In genomic region chr12:89634508-89634907, GRCh38 we compare ENCODE assay signal across 29 cellular contexts.
"Had no signal": no experiment of that assay in that cellular context is flagged by ENCODE, and none has a peak within 500 bp of the region (broad histone marks: within the 10 kb centered on the region; RNA-seq: fewer than 3 reads in every experiment).

No MANE protein-coding gene starts in this region.

- H3K27ac Mint-ChIP-seq: natural killer cell treated with Interleukin-12 subunit alpha and Interleukin-12 subunit beta and Interleukin-15 and Interleukin-18, amount 100 ng/mL, for 72 hours; nephron progenitor cell; stimulated activated naive CD8-positive, alpha-beta T cell treated with anti-CD3 and anti-CD28 coated beads, Interleukin-15, Interleukin-2, amounts not matched to agents 100 ng/mL and 50 ng/mL, for 24 hours had no signal

- H3K4me2 ChIP-seq: smooth muscle cell had no signal

- H3K4me3 ChIP-seq: pancreas, psoas muscle, skin epidermis, smooth muscle cell, spleen, stomach, thoracic aorta, thyroid gland, tibial nerve, upper lobe of left lung, vagina had no signal

- H3K9me3 Mint-ChIP-seq: naive thymus-derived CD8-positive, alpha-beta T cell; natural killer cell treated with Interleukin-12 subunit alpha and Interleukin-12 subunit beta and Interleukin-15 and Interleukin-18, amount 100 ng/mL, for 72 hours; nephron progenitor cell; neural crest cell; stimulated activated naive B cell treated with anti-CD40 and anti-IgM and Interleukin-4, amounts not matched to agents 10 μg/mL and 1 μg/mL and 100 μg/mL, for 72 hours; stimulated activated naive CD8-positive, alpha-beta T cell treated with anti-CD3 and anti-CD28 coated beads, Interleukin-15, Interleukin-2, amounts not matched to agents 100 ng/mL and 50 ng/mL, for 24 hours had no signal

- H3K4me1 Mint-ChIP-seq: nephron progenitor cell, neural crest cell had no signal

- H3K27me3 ChIP-seq: neutrophil, pancreas, spleen, stomach, thyroid gland, tibial nerve, upper lobe of left lung, vagina had no signal

- ATAC-seq: naive thymus-derived CD8-positive, alpha-beta T cell; natural killer cell treated with Interleukin-12 subunit alpha and Interleukin-12 subunit beta and Interleukin-15 and Interleukin-18, amount 100 ng/mL, for 72 hours; pancreas; psoas muscle; right cardiac atrium; sciatic nerve; stimulated activated naive B cell treated with anti-CD40 and anti-IgM and Interleukin-4, amounts not matched to agents 10 μg/mL and 1 μg/mL and 100 μg/mL, for 72 hours had no signal

- H3K4me3 Mint-ChIP-seq: naive thymus-derived CD8-positive, alpha-beta T cell; nephron progenitor cell; neural crest cell; stimulated activated naive B cell treated with anti-CD40 and anti-IgM and Interleukin-4, amounts not matched to agents 10 μg/mL and 1 μg/mL and 100 μg/mL, for 72 hours; stimulated activated naive CD8-positive, alpha-beta T cell treated with anti-CD3 and anti-CD28 coated beads, Interleukin-15, Interleukin-2, amounts not matched to agents 100 ng/mL and 50 ng/mL, for 24 hours had no signal

- H3K27ac ChIP-seq: neutrophil, pancreas, psoas muscle, skin epidermis, spleen, stomach, thoracic aorta, thyroid gland, tibial nerve, upper lobe of left lung, vagina had no signal

- H3K36me3 ChIP-seq: pancreas, thoracic aorta had no signal

- H3K4me1 ChIP-seq: psoas muscle, spleen, thyroid gland, tibial nerve, upper lobe of left lung had no signal

- FAIRE-seq: pancreas, urothelium cell line had no signal

- H3K9me3 ChIP-seq: neutrophil, pancreas, psoas muscle, spleen, stomach, thoracic aorta, thyroid gland, tibial nerve, upper lobe of left lung, vagina had no signal

- DNase-seq: naive thymus-derived CD8-positive, alpha-beta T cell; nephron progenitor cell; nucleus accumbens; pancreas; psoas muscle; right cardiac atrium; spleen; stimulated activated CD4-positive, alpha-beta T cell treated with anti-CD3 and anti-CD28 coated beads, Interleukin-12 subunit alpha, Interleukin-12 subunit beta, amount 100 ng/mL, for 4 hours; stimulated activated CD4-positive, alpha-beta T cell treated with anti-CD3 and anti-CD28 coated beads, Interleukin-1b, Interleukin-23, amount 100 ng/mL, for 48 hours; stimulated activated CD4-positive, alpha-beta T cell treated with anti-CD3 and anti-CD28 coated beads, Interleukin-4, amount 100 ng/mL, for 1 hour; stimulated activated CD4-positive, alpha-beta T cell treated with anti-CD3 and anti-CD28 coated beads, Interleukin-4, amount 100 ng/mL, for 4 hours; stimulated activated CD8-positive, alpha-beta memory T cell treated with anti-CD3 and anti-CD28 coated beads, Interleukin-4, amount 100 ng/mL, for 48 hours; stimulated activated naive B cell treated with anti-CD40 and anti-IgM and Interleukin-4, amounts not matched to agents 10 μg/mL and 1 μg/mL and 100 μg/mL, for 72 hours; stimulated activated naive CD4-positive, alpha-beta T cell treated with Interleukin-2 at 50 U/mL for 16 hours; stomach; thyroid gland; trophoblast cell; upper lobe of left lung had no signal

- H3K27me3 Mint-ChIP-seq: naive thymus-derived CD8-positive, alpha-beta T cell; natural killer cell treated with Interleukin-12 subunit alpha and Interleukin-12 subunit beta and Interleukin-15 and Interleukin-18, amount 100 ng/mL, for 72 hours; stimulated activated naive B cell treated with anti-CD40 and anti-IgM and Interleukin-4, amounts not matched to agents 10 μg/mL and 1 μg/mL and 100 μg/mL, for 72 hours; stimulated activated naive CD8-positive, alpha-beta T cell treated with anti-CD3 and anti-CD28 coated beads, Interleukin-15, Interleukin-2, amounts not matched to agents 100 ng/mL and 50 ng/mL, for 24 hours had no signal
